ENCODE assay signal across 10 cellular contexts in the genomic region with DNA sequence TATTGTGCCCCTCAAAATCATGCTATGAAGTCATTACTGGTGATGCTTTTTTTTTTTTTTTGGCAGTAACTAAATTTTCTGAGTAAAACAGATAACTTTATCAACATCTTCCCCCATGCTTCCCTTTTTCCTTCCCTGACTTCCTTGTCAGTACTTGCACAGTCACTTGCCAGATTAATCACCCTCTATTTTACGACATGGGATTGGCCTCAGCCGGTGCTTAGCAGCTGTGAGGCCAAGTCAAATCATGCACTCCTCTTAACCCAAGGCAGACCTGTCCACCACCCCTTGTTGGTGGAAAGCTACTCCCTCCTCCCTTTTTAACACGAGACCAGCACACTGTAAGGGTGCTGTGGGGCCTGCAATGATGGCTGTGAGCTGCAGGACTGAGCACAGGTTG.
DNase-seq lines count a peak whose midpoint lies in the region; ATAC-seq and TF ChIP-seq lines count a peak whose summit lies in the region.
"Had no signal": no experiment of that assay in that cellular context is flagged by ENCODE, and none has a peak within 500 bp of the region (broad histone marks: within the 10 kb centered on the region; RNA-seq: fewer than 3 reads in every experiment).

No MANE protein-coding gene starts in this region.

- CTCF ChIA-PET in RWPE1 (lab: Yijun Ruan, JAX), result interaction anchor here (0.7 kb wide), 1 partner anchor 52 kb away, joined by 7 read pairs; no protein-coding TSS in a partner anchor

- H3K4me1 Mint-ChIP-seq in type B pancreatic cell (ENCODE audit: unreplicated experiment), result peaks cover 27% of the 10 kb centered on the region
- no peaks in the 10 kb centered on the region for H3K4me1 Mint-ChIP-seq in stimulated activated naive B cell treated with anti-CD40 and anti-IgM and Interleukin-4, amounts not matched to agents 10 μg/mL and 1 μg/mL and 100 μg/mL, for 72 hours
- H3K4me1 Mint-ChIP-seq: natural killer cell had no signal

- DNase-seq in NCI-H2171 treated with DMSO at 0.1 percent for 48 hours (lab: John Stamatoyannopoulos, UW) (peak; percentile 21), NCI-H2171 (lab: John Stamatoyannopoulos, UW) (no peak), RWPE1 (ENCODE audit: low spot score) (peak; percentile 77), foreskin keratinocyte (peak; percentile 62 to 79), type B pancreatic cell (ENCODE audit: extremely low spot score, unreplicated experiment) (no peak), COR-L47 (lab: John Stamatoyannopoulos, UW) (no peak), ecto neural progenitor cell (ENCODE audit: low spot score) (no peak)
- DNase-seq in stimulated activated naive B cell treated with anti-CD40 and anti-IgM and Interleukin-4, amounts not matched to agents 10 μg/mL and 1 μg/mL and 100 μg/mL, for 72 hours, result no peak
- DNase-seq: natural killer cell had no signal

- H3K27me3 ChIP-seq in foreskin keratinocyte, result no peaks in the 10 kb centered on the region

- peak overlapping the region; percentile 59 for H3K27ac Mint-ChIP-seq in type B pancreatic cell
- H3K27ac Mint-ChIP-seq in stimulated activated naive B cell treated with anti-CD40 and anti-IgM and Interleukin-4, amounts not matched to agents 10 μg/mL and 1 μg/mL and 100 μg/mL, for 72 hours, result no peak overlapping the region
- H3K27ac Mint-ChIP-seq: natural killer cell had no signal

- TF ChIP-seq CTCF in RWPE1 (conservative IDR thresholded peaks at IDR 0.05; ENCODE audit: low read depth) (no peak), foreskin keratinocyte (conservative IDR thresholded peaks at IDR 0.05) (no peak), type B pancreatic cell (conservative IDR thresholded peaks at IDR 0.05) (no peak)

- POLR2A ChIA-PET in RWPE1 (lab: Yijun Ruan, JAX; ENCODE audit: low non-redundant PET), result interaction anchor here (0.7 kb wide), 1 partner anchor 9 kb away, joined by 14 read pairs; no protein-coding TSS in a partner anchor

- H3K27ac ChIP-seq in RWPE1 (peak overlapping the region; percentile 84), foreskin keratinocyte (no peak overlapping the region)
- H3K27ac ChIP-seq: KMS-11 had no signal

- no peaks in the 10 kb centered on the region for H3K27me3 Mint-ChIP-seq in type B pancreatic cell
- H3K27me3 Mint-ChIP-seq in stimulated activated naive B cell treated with anti-CD40 and anti-IgM and Interleukin-4, amounts not matched to agents 10 μg/mL and 1 μg/mL and 100 μg/mL, for 72 hours, result no peaks in the 10 kb centered on the region

- ATAC-seq in foreskin keratinocyte, result peak; percentile 94
- no peak for ATAC-seq in stimulated activated naive B cell treated with anti-CD40 and anti-IgM and Interleukin-4, amounts not matched to agents 10 μg/mL and 1 μg/mL and 100 μg/mL, for 72 hours (replicated peaks)

- peaks cover 3% of the 10 kb centered on the region for H3K4me1 ChIP-seq in foreskin keratinocyte

- H3K4me3 Mint-ChIP-seq in type B pancreatic cell, result no peak overlapping the region
- no peak overlapping the region for H3K4me3 Mint-ChIP-seq in stimulated activated naive B cell treated with anti-CD40 and anti-IgM and Interleukin-4, amounts not matched to agents 10 μg/mL and 1 μg/mL and 100 μg/mL, for 72 hours
- H3K4me3 Mint-ChIP-seq: natural killer cell had no signal

- peaks cover 36% of the 10 kb centered on the region for H3K36me3 Mint-ChIP-seq in type B pancreatic cell
- H3K36me3 Mint-ChIP-seq in stimulated activated naive B cell treated with anti-CD40 and anti-IgM and Interleukin-4, amounts not matched to agents 10 μg/mL and 1 μg/mL and 100 μg/mL, for 72 hours, result peaks cover 44 to 55% of the 10 kb centered on the region in 2 donors
- H3K36me3 Mint-ChIP-seq: natural killer cell had no signal

- no peaks in the 10 kb centered on the region for H3K9me3 Mint-ChIP-seq in type B pancreatic cell
- no peaks in the 10 kb centered on the region for H3K9me3 Mint-ChIP-seq in stimulated activated naive B cell treated with anti-CD40 and anti-IgM and Interleukin-4, amounts not matched to agents 10 μg/mL and 1 μg/mL and 100 μg/mL, for 72 hours
- H3K9me3 Mint-ChIP-seq: natural killer cell had no signal

Comparison
In these comparisons a context has a peak if more than half of its experiments do, and no peak if none do; other contexts are left out.
1. DNase-seq: peak in NCI-H2171 treated with DMSO at 0.1 percent for 48 hours (single experiment), RWPE1 (single experiment) and foreskin keratinocyte (2 of 2); none in NCI-H2171 (single experiment), type B pancreatic cell (single experiment), stimulated activated naive B cell treated with anti-CD40 and anti-IgM and Interleukin-4, amounts not matched to agents 10 μg/mL and 1 μg/mL and 100 μg/mL, for 72 hours (single experiment), COR-L47 (single experiment) and ecto neural progenitor cell (single experiment).